14 cellular contexts compared by ENCODE assay signal in the genomic region with DNA sequence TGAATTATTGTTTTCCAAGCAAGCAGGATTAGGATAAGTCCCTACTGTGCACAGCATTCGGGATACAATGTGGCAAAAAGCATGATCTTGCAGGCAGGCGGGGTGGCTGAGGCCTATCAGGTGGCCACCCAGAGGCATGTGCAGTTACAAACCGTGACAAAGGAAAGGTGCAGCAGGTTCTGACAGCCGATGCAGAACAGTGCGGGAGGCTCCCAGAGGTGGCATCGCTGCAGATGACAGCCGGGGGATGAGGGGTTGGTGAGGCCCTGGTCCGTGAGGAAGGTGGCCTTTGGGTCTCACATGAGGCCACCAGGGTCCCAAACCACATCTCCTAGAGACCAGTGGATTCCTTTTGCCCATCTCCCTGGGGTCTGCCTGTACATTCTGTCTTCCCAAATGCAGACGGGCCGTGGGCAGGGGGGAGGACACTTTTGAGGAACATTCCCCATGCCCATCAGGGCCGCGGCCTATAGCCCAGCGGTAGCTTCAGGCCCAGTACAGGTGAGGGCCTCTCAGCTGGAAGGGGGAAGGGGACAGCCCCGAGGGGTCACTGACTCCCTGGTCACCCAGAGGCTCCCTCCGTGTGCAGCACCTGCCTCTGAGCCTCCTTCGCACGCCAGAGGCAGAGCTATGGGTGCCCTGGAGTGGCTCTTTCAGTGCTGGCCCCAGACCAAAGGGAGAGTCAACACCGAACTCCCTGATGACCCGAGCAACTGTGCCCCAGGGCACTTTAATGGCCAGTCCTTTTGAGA.
"Had no signal": no experiment of that assay in that cellular context is flagged by ENCODE, and none has a peak within 500 bp of the region (broad histone marks: within the 10 kb centered on the region; RNA-seq: fewer than 3 reads in every experiment).

No MANE protein-coding gene starts in this region.

- DNase-seq: activated CD4-positive, alpha-beta T cell treated with anti-CD3 and anti-CD28 coated beads for 36 hours; activated naive CD4-positive, alpha-beta T cell; activated T-cell treated with anti-CD3 and anti-CD28 coated beads, Interleukin-2, amount 50 U/mL, for 48 hours; central memory CD4-positive, alpha-beta T cell; cortex of kidney; effector memory CD4-positive, alpha-beta T cell; kidney glomerular epithelial cell; SHP77 treated with DMSO at 0.1 percent for 48 hours; small intestine; substantia nigra; trophoblast cell had no signal

- H3K4me3 ChIP-seq: gastroesophageal sphincter, right atrium auricular region had no signal

- H3K27me3 Mint-ChIP-seq: activated CD4-positive, alpha-beta T cell treated with anti-CD3 and anti-CD28 coated beads for 36 hours had no signal

- FAIRE-seq: small intestine had no signal

- ATAC-seq: activated CD4-positive, alpha-beta T cell treated with anti-CD3 and anti-CD28 coated beads for 36 hours; gastroesophageal sphincter had no signal

- H3K4me3 Mint-ChIP-seq: activated CD4-positive, alpha-beta T cell treated with anti-CD3 and anti-CD28 coated beads for 36 hours had no signal

- H3K9me3 ChIP-seq: gastroesophageal sphincter, right atrium auricular region had no signal

- H3K27me3 ChIP-seq: gastroesophageal sphincter, right atrium auricular region had no signal

- H3K27ac ChIP-seq: gastroesophageal sphincter, right atrium auricular region, VCaP had no signal
